Comparison of ENCODE assay signal across 34 cellular contexts in the genomic region with DNA sequence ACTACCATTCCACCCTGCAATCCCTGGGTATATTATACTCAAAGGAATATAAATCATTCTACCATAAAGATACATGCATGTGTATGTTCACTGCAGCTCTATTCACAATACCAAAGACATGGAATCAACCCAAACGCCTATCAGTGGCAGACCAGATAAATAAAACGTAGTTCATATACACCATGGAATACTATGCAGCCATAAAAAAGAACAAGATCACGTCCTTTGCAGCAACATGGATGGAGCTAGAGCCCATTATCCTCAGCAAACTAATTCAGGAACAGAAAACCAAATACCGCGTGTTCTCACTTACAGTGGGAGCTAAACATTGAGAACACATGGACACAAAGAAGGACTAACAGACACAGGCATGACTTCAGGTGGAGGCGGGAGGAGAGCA.
"Had no signal": no experiment of that assay in that cellular context is flagged by ENCODE, and none has a peak within 500 bp of the region (broad histone marks: within the 10 kb centered on the region; RNA-seq: fewer than 3 reads in every experiment).

No MANE protein-coding gene starts in this region.

- H3K4me3 ChIP-seq: MG63 had no signal

- DNase-seq: Karpas-422, Kasumi-1, MG63, MM.1S, MV-4-11, NCI-H1048, NCI-H1092, NCI-H1092 treated with DMSO at 0.1 percent for 48 hours, NCI-H1105, NCI-H1105 treated with DMSO at 0.1 percent for 48 hours, NCI-H1417, NCI-H1417 treated with DMSO at 0.1 percent for 48 hours, NCI-H1436, NCI-H1436 treated with DMSO at 0.1 percent for 48 hours, NCI-H146, NCI-H1694, NCI-H1694 treated with DMSO at 0.1 percent for 48 hours, NCI-H187, NCI-H187 treated with DMSO at 0.1 percent for 48 hours, NCI-H1930, NCI-H2029, NCI-H2029 treated with DMSO at 0.1 percent for 48 hours, NCI-H2081, NCI-H2081 treated with DMSO at 0.1 percent for 48 hours, NCI-H2171, NCI-H2171 treated with DMSO at 0.1 percent for 48 hours, NCI-H2227 treated with DMSO at 0.1 percent for 48 hours, NCI-H226, NCI-H345, NCI-H446, NCI-H446 treated with DMSO at 0.1 percent for 48 hours, NCI-H510A, NCI-H510A treated with DMSO at 0.1 percent for 48 hours, NCI-H524 had no signal

- H3K9me3 ChIP-seq: MG63 had no signal

- H3K36me3 ChIP-seq: MG63 had no signal
